ENCODE assay signal across 1 cellular context in genomic region chr3:111984636-111985298, GRCh38.
TF ChIP-seq lines count a peak whose summit lies in the region.

No MANE protein-coding gene starts in this region.

TF ChIP-seq in A549, 52 proteins besides CTCF, POLR2A, EP300 and RAD21 (continued from another document):
- TF ChIP-seq PBX3 (IDR thresholded peaks at IDR 0.05) (no peak), NFE2L2 (conservative IDR thresholded peaks at IDR 0.05; ENCODE audit: low read length) (no peak), CHD4 (IDR thresholded peaks at IDR 0.05; ENCODE audit: borderline replicate concordance) (no peak)
